17 cellular contexts compared by ENCODE assay signal in the genomic region with DNA sequence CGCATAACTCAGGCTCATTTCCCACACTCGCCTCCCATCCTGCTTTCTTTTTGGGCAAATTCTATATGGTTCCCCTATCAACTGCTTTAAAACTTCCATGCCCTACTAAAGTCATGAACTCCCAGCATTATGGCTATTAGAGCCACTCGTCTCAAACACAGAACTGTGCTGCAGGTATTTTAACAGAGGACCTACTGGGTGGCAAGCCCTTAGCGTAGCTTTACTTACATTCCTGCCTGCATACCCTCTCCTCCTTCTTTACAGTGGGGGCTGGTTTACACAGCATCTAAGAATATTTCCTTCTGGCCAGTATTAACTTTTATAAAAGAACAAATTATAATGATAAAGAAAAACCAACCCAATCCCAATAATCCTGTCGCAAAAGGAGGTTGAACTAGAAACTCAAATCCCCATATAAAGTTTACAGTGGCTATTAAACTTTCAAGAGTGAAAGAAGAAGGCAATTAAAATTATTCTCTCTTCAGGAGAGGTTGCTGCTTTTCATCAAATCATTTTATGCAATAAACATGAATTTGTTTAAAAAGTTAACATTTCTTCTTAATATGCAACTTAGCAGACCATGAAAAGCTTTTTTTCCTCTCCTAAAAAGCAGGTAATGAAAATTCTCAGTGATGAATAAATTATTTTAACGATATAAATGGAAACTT.
A peak's percentile ranks its signal among the peaks of the same experiment; 100 is the strongest.
DNase-seq lines count a peak whose midpoint lies in the region; ATAC-seq, FAIRE-seq and TF ChIP-seq lines count a peak whose summit lies in the region.
"Had no signal": no experiment of that assay in that cellular context is flagged by ENCODE, and none has a peak within 500 bp of the region (broad histone marks: within the 10 kb centered on the region; RNA-seq: fewer than 3 reads in every experiment).

No MANE protein-coding gene starts in this region.

- no peak overlapping the region for H3K4me3 ChIP-seq in HAP-1

- ATAC-seq in GM18909 (IDR thresholded peaks at IDR 0.05; ENCODE audit: poor library complexity, unreplicated experiment) (no peak), GM18873 (IDR thresholded peaks at IDR 0.05; ENCODE audit: low FRiP score, unreplicated experiment) (no peak)

- H3K4me1 ChIP-seq in HAP-1: peaks cover 15% of the 10 kb centered on the region

- TF ChIP-seq CTCF in VCaP (conservative IDR thresholded peaks at IDR 0.05): no peak

- no peaks in the 10 kb centered on the region for H3K9me3 ChIP-seq in HAP-1

- H3K27ac ChIP-seq in VCaP: peak overlapping the region; percentile 7; the same call in 1 of the 2 replicates

- in situ Hi-C loops in HAP-1 (cut with MboI; ENCODE audit: low sequenced_read_pairs): no loop called here

- H3K36me3 ChIP-seq in HAP-1 (replicated peaks): no peaks in the 10 kb centered on the region

- H3K27me3 ChIP-seq in HAP-1 (ENCODE audit: low read depth): no peaks in the 10 kb centered on the region

- DNase-seq in HAP-1 (ENCODE audit: low spot score in 2 of 2) (peak; percentile 32 to 83), HK-2 (ENCODE audit: unreplicated experiment) (no peak)
- DNase-seq: C1 segment of cervical spinal cord; Calu3; CD4-positive, alpha-beta memory T cell; COR-L47; DMS53; DMS79 treated with DMSO at 0.1 percent for 48 hours; GF-D8; H9 had no signal

- FAIRE-seq in endometrium (lab: Jason Lieb, UNC): peak; percentile 68
- FAIRE-seq: GM12891, GM18507, GM19239 had no signal
